Comparison of ENCODE assay signal across 12 cellular contexts in the genomic region with DNA sequence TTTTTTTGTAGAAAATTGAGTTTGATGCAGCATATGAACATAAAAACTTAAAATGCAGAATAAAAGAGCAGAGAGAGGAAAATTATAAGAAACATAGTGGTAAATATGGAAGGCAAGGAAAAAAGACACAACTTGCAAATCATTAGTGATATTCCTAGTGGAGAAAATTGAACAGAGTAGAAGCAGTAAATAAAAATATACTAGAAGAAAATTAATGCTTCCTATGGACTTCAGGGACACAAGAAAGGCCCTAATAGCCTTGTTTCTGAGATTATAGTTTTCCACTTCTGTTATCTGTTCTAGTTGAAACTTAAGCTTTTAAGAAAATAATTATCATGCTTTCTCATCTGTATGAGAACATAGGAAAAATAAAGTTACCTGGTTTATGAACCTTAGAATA. TPM values are rescaled to one million over a fixed set of nuclear protein-coding genes. Genes with fewer than 3 reads are reported as not detected.
"Had no signal": no experiment of that assay in that cellular context is flagged by ENCODE, and none has a peak within 500 bp of the region (broad histone marks: within the 10 kb centered on the region; RNA-seq: fewer than 3 reads in every experiment).

No MANE protein-coding gene starts in this region.

- H3K27ac Mint-ChIP-seq: GM23338, H9, HFFc6 had no signal

- H3K9ac ChIP-seq: GM23248 had no signal

- H3K9me3 Mint-ChIP-seq: GM23338, H9, HFFc6 had no signal

- H3K4me2 ChIP-seq: GM23338 had no signal

- DNase-seq: GM23248, GOT3, H7, H9, HCEC 1CT, HFFc6 had no signal

- H3K9me3 ChIP-seq: HAP-1 had no signal

- H3K4me3 Mint-ChIP-seq: GM23338, H9, HFFc6 had no signal

- H3K27ac ChIP-seq: GM23248 had no signal

- H2AFZ ChIP-seq: GM23248, GM23338 had no signal

- H3K4me3 ChIP-seq: GM23248, GM23338, HAP-1 had no signal

- FAIRE-seq: H1, H54 had no signal

- H3K4me1 Mint-ChIP-seq: H9 had no signal

- ATAC-seq: GM23338, HCT116 had no signal

- H3K4me1 ChIP-seq: HAP-1 had no signal

RNA-seq across cellular contexts. Expression of gene ADIG, which starts 25.6 kb away (rescaled TPM):
- total RNA-seq: GM23248, GM23338, H1, H4, H7, H9, HFFc6 had no signal
- polyA plus RNA-seq: GM23248, GM23338, H1 had no signal

RNA-seq across cellular contexts. Expression of gene ARHGAP40, which starts 46.2 kb away (rescaled TPM):
- total RNA-seq: GM23248, H4 had no signal
- polyA plus RNA-seq: GM23248, GM23338 had no signal
